16 cellular contexts compared by ENCODE assay signal in genomic region chr6:136092897-136093296, GRCh38.
"Had no signal": no experiment of that assay in that cellular context is flagged by ENCODE, and none has a peak within 500 bp of the region (broad histone marks: within the 10 kb centered on the region; RNA-seq: fewer than 3 reads in every experiment).

No MANE protein-coding gene starts in this region.

- H3K36me3 ChIP-seq: pancreas had no signal

- H3K4me3 ChIP-seq: hepatocyte, pancreas had no signal

- DNase-seq: effector CD4-positive, alpha-beta T cell; endodermal cell; erythroblast; foreskin keratinocyte; left colon; mesendoderm; naive B cell; occipital lobe; pancreas; right cardiac atrium; small intestine; stimulated activated CD4-positive, alpha-beta T cell treated with anti-CD3 and anti-CD28 coated beads, Interleukin-12 subunit alpha, Interleukin-12 subunit beta, amount 100 ng/mL, for 4 hours; stimulated activated CD4-positive, alpha-beta T cell treated with anti-CD3 and anti-CD28 coated beads, Interleukin-2, amount 100 ng/mL, for 48 hours; stimulated activated naive CD4-positive, alpha-beta T cell treated with Interleukin-2 at 50 U/mL for 16 hours; trophoblast cell had no signal

- ATAC-seq: foreskin keratinocyte, left colon, pancreas, right cardiac atrium had no signal

- H3K9me3 ChIP-seq: pancreas had no signal

- H3K27ac ChIP-seq: foreskin keratinocyte, hepatocyte, pancreas had no signal

- H3K4me1 ChIP-seq: foreskin keratinocyte, pancreas had no signal
